In the genomic region with DNA sequence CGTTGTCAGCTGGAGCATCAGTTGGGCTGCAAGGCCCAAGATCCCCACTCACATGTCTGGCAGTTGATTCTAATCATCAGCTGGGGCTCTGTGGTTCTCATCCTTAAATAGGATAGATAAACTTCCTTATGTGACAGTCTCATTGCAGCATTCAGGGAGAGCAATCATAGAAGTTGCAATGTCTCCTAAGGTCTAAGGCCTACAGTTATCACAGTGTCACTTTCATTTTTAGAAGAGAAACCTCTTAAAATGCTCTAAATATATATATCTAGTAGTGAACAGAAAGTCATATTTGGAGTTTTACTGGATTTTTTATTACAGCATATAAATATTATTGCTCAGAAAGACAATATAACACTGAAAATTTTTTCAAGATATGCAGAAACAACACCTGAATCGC, we compare ENCODE assay signal across 30 cellular contexts.
A peak's percentile ranks its signal among the peaks of the same experiment; 100 is the strongest.
DNase-seq lines count a peak whose midpoint lies in the region; ATAC-seq, FAIRE-seq and TF ChIP-seq lines count a peak whose summit lies in the region.
"Had no signal": no experiment of that assay in that cellular context is flagged by ENCODE, and none has a peak within 500 bp of the region (broad histone marks: within the 10 kb centered on the region; RNA-seq: fewer than 3 reads in every experiment).

No MANE protein-coding gene starts in this region.

- H4K91ac ChIP-seq in H1 (replicated peaks; ENCODE audit: insufficient read length, low read length): peak overlapping the region; percentile 61

- H3K27ac ChIP-seq in H1 (ENCODE audit: low read depth, low read length) (no peak overlapping the region), body of pancreas (no peak overlapping the region)
- H3K27ac ChIP-seq: coronary artery, foreskin keratinocyte, skin epidermis, suprapubic skin had no signal

- TF ChIP-seq RAD21 in H1 (IDR thresholded peaks at IDR 0.05 in 1 of 2, conservative IDR thresholded peaks at IDR 0.05 in 1 of 2; ENCODE audit: low read depth in 2 of 2, low read length in 2 of 2): no peak

- H3K23me2 ChIP-seq in H1 (ENCODE audit: low read depth, low read length): no peaks in the 10 kb centered on the region

- peak overlapping the region; percentile 23; the same call in 1 of the 2 replicates for H2BK5ac ChIP-seq in H1 (ENCODE audit: low read depth, low read length)

- H3K4me1 ChIP-seq in H1 (replicated peaks in 1 of 4; ENCODE audit: control insufficient read depth in 3 of 4, insufficient read depth in 4 of 4, low read length in 3 of 4): peaks cover 0 to 7% (median 1%) of the 10 kb centered on the region in 4 experiments; a peak in 2 of 7 replicates
- H3K4me1 ChIP-seq in body of pancreas: no peaks in the 10 kb centered on the region
- H3K4me1 ChIP-seq: BE2C, Caco-2, foreskin keratinocyte, suprapubic skin had no signal

- H3K9me3 ChIP-seq in H1 (ENCODE audit: insufficient read depth in 2 of 2, low read depth in 1 of 2, low read length in 1 of 2): no peaks in the 10 kb centered on the region
- no peaks in the 10 kb centered on the region for H3K9me3 ChIP-seq in body of pancreas
- H3K9me3 ChIP-seq: BE2C, Caco-2, suprapubic skin had no signal

- WGBS in H1 (ENCODE audit: extremely low coverage in 1 of 2, insufficient coverage in 1 of 2, insufficient read length in 1 of 2, insufficient replicate concordance in 2 of 2, low coverage in 1 of 2, low lambda C conversion rate in 2 of 2, missing lambda C conversion rate in 1 of 2), 2 experiments: 93% methylated on average over 2 of the region's 2 CpGs; no CpG with 5 or more reads in 1 of the 2 experiments
- WGBS in body of pancreas, 2 donors: 79 to 89% methylated on average over 2 of the region's 2 CpGs

- H2BK15ac ChIP-seq in H1 (ENCODE audit: low read length): no peak overlapping the region

- H3K36me3 ChIP-seq in H1 (ENCODE audit: control insufficient read depth in 2 of 4, insufficient read depth in 4 of 4, low read length in 3 of 4) (no peaks in the 10 kb centered on the region), body of pancreas (replicated peaks in 1 of 2; ENCODE audit: insufficient read depth in 1 of 2, low read depth in 2 of 2) (no peaks in the 10 kb centered on the region)
- H3K36me3 ChIP-seq: BE2C, suprapubic skin had no signal

- no peaks in the 10 kb centered on the region for H3K79me2 ChIP-seq in H1 (ENCODE audit: control insufficient read depth in 1 of 2, insufficient read depth in 2 of 2, low read length in 2 of 2)

- intact Hi-C loops in body of pancreas (cut with DNase I): no loop called here

- no peaks in the 10 kb centered on the region for H3K79me1 ChIP-seq in H1 (ENCODE audit: low read depth, low read length)

- no peak overlapping the region; the same call in 1 of the 2 replicates for H3K18ac ChIP-seq in H1 (ENCODE audit: extremely low read depth, low read length)

- H3K4me3 ChIP-seq in GM12865 (ENCODE audit: low read depth, low read length) (no peak overlapping the region), H1 (ENCODE audit: extremely low read depth in 1 of 4, insufficient read depth in 2 of 4, low read depth in 3 of 4, low read length in 4 of 4) (no peak overlapping the region), body of pancreas (no peak overlapping the region)
- H3K4me3 ChIP-seq: coronary artery, K562, skin epidermis, suprapubic skin had no signal

- H2AK5ac ChIP-seq in H1 (ENCODE audit: low read depth, low read length): no peak overlapping the region

- TF ChIP-seq POLR2A in H1 (IDR thresholded peaks at IDR 0.05; ENCODE audit: control extremely low read depth in 1 of 2, low read depth in 2 of 2, low read length in 2 of 2) (no peak), body of pancreas (IDR thresholded peaks at IDR 0.05) (no peak)

- no peak overlapping the region for H4K5ac ChIP-seq in H1 (ENCODE audit: insufficient read length, low read depth, low read length)

- H3K14ac ChIP-seq in H1 (ENCODE audit: insufficient read length): no peak overlapping the region

- no peak overlapping the region for H2BK12ac ChIP-seq in H1 (ENCODE audit: low read depth, low read length)

- no peak for TF ChIP-seq EP300 in H1 (IDR thresholded peaks at IDR 0.05; ENCODE audit: borderline replicate concordance in 1 of 2, low read depth in 2 of 2, low read length in 2 of 2)

- 0 out of 2 replicates have a peak overlapping the region, but pooled peaks have one; percentile 77 for H2BK20ac ChIP-seq in H1 (ENCODE audit: low read length)

- H2BK120ac ChIP-seq in H1 (replicated peaks; ENCODE audit: low read depth, low read length): no peak overlapping the region

- ATAC-seq in GM21723 (IDR thresholded peaks at IDR 0.05; ENCODE audit: unreplicated experiment) (peak; percentile 56), body of pancreas (no peak), HG03196 (IDR thresholded peaks at IDR 0.05; ENCODE audit: unreplicated experiment) (no peak), GM21367 (IDR thresholded peaks at IDR 0.05; ENCODE audit: unreplicated experiment) (no peak)
- ATAC-seq: activated T-cell treated with anti-CD3 and anti-CD28 coated beads, Interleukin-2, amount 50 U/mL, for 72 hours; effector memory CD8-positive, alpha-beta T cell; esophagus mucosa; foreskin keratinocyte; K562; stimulated activated effector memory CD8-positive, alpha-beta T cell treated with anti-CD3 and anti-CD28 coated beads, Interleukin-12 subunit alpha, Interleukin-12 subunit beta, amount 100 ng/mL, for 72 hours had no signal

- H4K20me1 ChIP-seq in H1 (replicated peaks in 1 of 2; ENCODE audit: control insufficient read depth in 1 of 2, insufficient read depth in 2 of 2, low read length in 2 of 2): no peaks in the 10 kb centered on the region

- no peaks in the 10 kb centered on the region for H3K27me3 ChIP-seq in H1 (replicated peaks in 1 of 4; ENCODE audit: control insufficient read depth in 3 of 4, extremely low read depth in 1 of 4, insufficient read depth in 3 of 4, low read length in 3 of 4)
- H3K27me3 ChIP-seq in body of pancreas: no peaks in the 10 kb centered on the region
- H3K27me3 ChIP-seq: BE2C, foreskin keratinocyte, suprapubic skin had no signal

- FAIRE-seq in H1 (lab: Jason Lieb, UNC): no peak
- FAIRE-seq: bronchial epithelial cell, K562 had no signal

- DNase-seq in GM12865 (ENCODE audit: low read depth) (peak; percentile 41), MV-4-11 (lab: John Stamatoyannopoulos, UW) (peak; percentile 0), H1 (ENCODE audit: low read depth in 1 of 2, low spot score in 2 of 2) (no peak), body of pancreas (no peak)
- no peak for DNase-seq in activated CD8-positive, alpha-beta memory T cell treated with anti-CD3 and anti-CD28 coated beads, Interleukin-2, amount 50 U/mL, for 4 hours
- DNase-seq: activated CD4-positive, alpha-beta T cell treated with anti-CD3 and anti-CD28 coated beads, Interleukin-2, amount 10 ng/mL, durations not matched to agents 24 days and 14 days; activated naive CD4-positive, alpha-beta T cell treated with anti-CD3 and anti-CD28 coated beads, Interleukin-2, amount 10 ng/mL, durations not matched to agents 7 days and 5 days; activated T-cell treated with anti-CD3 and anti-CD28 coated beads, Interleukin-2, amount 50 U/mL, for 72 hours; amniotic stem cell; BE2C; Caco-2; DMS79 treated with DMSO at 0.1 percent for 48 hours; effector memory CD8-positive, alpha-beta T cell; foreskin keratinocyte; H7; mesenchymal stem cell; NCI-H146; RPMI8226; stimulated activated CD4-positive, alpha-beta T cell treated with anti-CD3 and anti-CD28 coated beads, Interleukin-2, amount 100 ng/mL, for 24 hours; T-helper 2 cell had no signal

- H3K4me2 ChIP-seq in H1 (ENCODE audit: insufficient read depth in 1 of 2, low read depth in 2 of 2, low read length in 2 of 2): no peak overlapping the region

- no peak overlapping the region for H4K8ac ChIP-seq in H1 (ENCODE audit: extremely low read depth, insufficient read depth, low read length)

- TF ChIP-seq CTCF in GM12865 (IDR thresholded peaks at IDR 0.05; ENCODE audit: insufficient read depth, low read depth, low read length, missing control alignments): no peak
- no peak for TF ChIP-seq CTCF in H1 (IDR thresholded peaks at IDR 0.05; ENCODE audit: control extremely low read depth in 1 of 3, insufficient read depth in 1 of 3, low read depth in 1 of 3, low read length in 3 of 3)
- TF ChIP-seq CTCF in body of pancreas (IDR thresholded peaks at IDR 0.05): no peak

- H2AFZ ChIP-seq in H1 (ENCODE audit: low read length): no peak overlapping the region

- no peak overlapping the region for H3K4ac ChIP-seq in H1 (replicated peaks; ENCODE audit: insufficient read length, low read depth, low read length)

- POLR2A ChIA-PET in H1 (lab: Charles Lee; ENCODE audit: partially characterized antibody): no interaction called here

- no peak overlapping the region for H3K23ac ChIP-seq in H1 (ENCODE audit: insufficient read length)

- CTCF ChIA-PET in H1 (lab: Charles Lee; ENCODE audit: partially characterized antibody): no interaction called here

- H3K56ac ChIP-seq in H1 (replicated peaks; ENCODE audit: insufficient read length, low read depth, low read length): no peak overlapping the region

- H3K9ac ChIP-seq in H1 (replicated peaks in 1 of 4; ENCODE audit: extremely low read depth in 1 of 4, low read depth in 3 of 4, low read length in 3 of 4): no peak overlapping the region

TF ChIP-seq in H1, 55 proteins besides CTCF, POLR2A, EP300 and RAD21 (continues in another document):
- TF ChIP-seq SP4 (IDR thresholded peaks at IDR 0.05; ENCODE audit: low read length): no peak
- TF ChIP-seq TAF7 (optimal IDR thresholded peaks at IDR 0.05; ENCODE audit: borderline replicate concordance, low read depth, low read length): no peak
- TF ChIP-seq JUND (IDR thresholded peaks at IDR 0.05; ENCODE audit: low read length): no peak
- no peak for TF ChIP-seq SP1 (IDR thresholded peaks at IDR 0.05; ENCODE audit: low read depth, low read length)
- no peak for TF ChIP-seq SUZ12 (IDR thresholded peaks at IDR 0.05; ENCODE audit: low read length)
- TF ChIP-seq SIN3A (conservative IDR thresholded peaks at IDR 0.05 in 1 of 2, IDR thresholded peaks at IDR 0.05 in 1 of 2; ENCODE audit: low read depth in 1 of 2, low read length in 2 of 2): no peak
- no peak for TF ChIP-seq BRCA1 (IDR thresholded peaks at IDR 0.05; ENCODE audit: low read depth, low read length)
- no peak for TF ChIP-seq FOSL1 (IDR thresholded peaks at IDR 0.05; ENCODE audit: insufficient read depth, low read depth, low read length)
- TF ChIP-seq SIRT6 (IDR thresholded peaks at IDR 0.05; ENCODE audit: low read length): no peak
- TF ChIP-seq RXRA (IDR thresholded peaks at IDR 0.05; ENCODE audit: insufficient read depth, low read depth, low read length): no peak
- TF ChIP-seq NANOG (IDR thresholded peaks at IDR 0.05; ENCODE audit: insufficient read depth, low read depth, low read length, poor library complexity, severe bottlenecking): no peak
- no peak for TF ChIP-seq POU5F1 (IDR thresholded peaks at IDR 0.05; ENCODE audit: low read depth, low read length)
- TF ChIP-seq, protein P1, sequence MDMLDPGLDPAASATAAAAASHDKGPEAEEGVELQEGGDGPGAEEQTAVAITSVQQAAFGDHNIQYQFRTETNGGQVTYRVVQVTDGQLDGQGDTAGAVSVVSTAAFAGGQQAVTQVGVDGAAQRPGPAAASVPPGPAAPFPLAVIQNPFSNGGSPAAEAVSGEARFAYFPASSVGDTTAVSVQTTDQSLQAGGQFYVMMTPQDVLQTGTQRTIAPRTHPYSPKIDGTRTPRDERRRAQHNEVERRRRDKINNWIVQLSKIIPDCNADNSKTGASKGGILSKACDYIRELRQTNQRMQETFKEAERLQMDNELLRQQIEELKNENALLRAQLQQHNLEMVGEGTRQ (IDR thresholded peaks at IDR 0.05; ENCODE audit: low read length): no peak

Comparison
In these comparisons a context has a peak if more than half of its experiments do, and no peak if none do; other contexts are left out.
1. DNase-seq: peak in GM12865 (single experiment) and MV-4-11 (single experiment); none in H1 (0 of 2), body of pancreas (0 of 4) and activated CD8-positive, alpha-beta memory T cell treated with anti-CD3 and anti-CD28 coated beads, Interleukin-2, amount 50 U/mL, for 4 hours (single experiment).